14 cellular contexts compared by ENCODE assay signal in the genomic region with DNA sequence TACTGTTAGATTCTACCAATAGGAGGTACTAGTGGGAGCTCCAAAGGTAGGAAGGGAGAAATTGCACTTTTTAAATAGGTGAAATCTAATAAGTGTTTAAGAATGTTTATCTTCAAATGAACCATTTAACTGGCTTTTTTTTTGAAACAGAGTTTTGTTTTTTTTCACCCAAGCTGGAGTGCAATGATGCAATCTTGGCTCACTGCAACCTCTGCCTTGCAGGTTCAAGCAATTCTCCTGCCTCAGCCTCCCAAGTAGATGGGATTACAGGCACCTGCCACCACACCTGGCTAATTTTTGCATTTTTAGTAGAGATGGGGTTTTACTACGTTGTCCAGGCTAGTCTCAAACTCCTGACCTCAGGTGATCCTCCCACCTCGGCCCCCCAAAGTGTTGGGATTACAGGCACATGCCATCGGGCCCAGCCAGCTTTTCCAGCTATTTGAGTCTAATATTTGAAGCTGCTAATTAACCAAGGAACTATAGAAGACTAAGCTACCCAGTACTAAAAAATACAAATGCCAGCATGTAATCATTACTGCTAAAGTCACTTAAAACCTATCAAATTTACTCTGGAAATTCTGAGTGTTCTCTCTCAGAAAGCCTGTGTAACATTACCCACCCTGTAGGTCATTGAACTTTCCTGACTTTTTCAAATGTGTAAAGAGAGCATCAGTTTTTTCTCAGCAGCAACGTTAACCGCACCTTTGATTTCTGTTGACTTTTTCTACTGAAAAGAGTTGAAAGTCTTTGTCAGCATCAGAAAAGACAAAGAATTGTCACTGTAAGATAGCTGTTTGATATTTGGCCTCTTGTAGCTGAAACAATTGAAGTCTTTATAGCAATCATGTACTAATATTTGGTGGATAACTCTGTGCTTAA. TPM values are rescaled to one million over a fixed set of nuclear protein-coding genes. Genes with fewer than 3 reads are reported as not detected.
"Had no signal": no experiment of that assay in that cellular context is flagged by ENCODE, and none has a peak within 500 bp of the region (broad histone marks: within the 10 kb centered on the region; RNA-seq: fewer than 3 reads in every experiment).

No MANE protein-coding gene starts in this region.

- H3K9me3 Mint-ChIP-seq: activated CD4-positive, alpha-beta memory T cell treated with anti-CD3 and anti-CD28 coated beads for 36 hours; activated T-helper 1 cell treated with anti-CD3 and anti-CD28 coated beads, Interleukin-12 subunit alpha, Interleukin-12 subunit beta, Interleukin-2, Interleukin-4 antibody, amounts not matched to agents 30 ng/mL and 10 ng/mL and 1 ng/mL, durations not matched to agents 14 hours and 24 hours and 36 hours; brain; mesothelial cell of epicardium had no signal

- H3K27me3 Mint-ChIP-seq: activated CD4-positive, alpha-beta memory T cell treated with anti-CD3 and anti-CD28 coated beads for 36 hours; brain had no signal

- DNase-seq: activated CD4-positive, alpha-beta memory T cell treated with anti-CD3 and anti-CD28 coated beads for 36 hours; activated CD4-positive, alpha-beta T cell treated with anti-CD3 and anti-CD28 coated beads for 1 hour; central memory CD4-positive, alpha-beta T cell; colonic mucosa; left colon; pancreas; stimulated activated CD4-positive, alpha-beta T cell treated with anti-CD3 and anti-CD28 coated beads, Interleukin-12 subunit alpha, Interleukin-12 subunit beta, amount 100 ng/mL, for 4 hours; stimulated activated CD4-positive, alpha-beta T cell treated with anti-CD3 and anti-CD28 coated beads, Interleukin-2, amount 100 ng/mL, for 24 hours; T1000; tibial artery had no signal

- ATAC-seq: gastroesophageal sphincter, left colon, pancreas had no signal

- H3K27ac Mint-ChIP-seq: activated CD4-positive, alpha-beta memory T cell treated with anti-CD3 and anti-CD28 coated beads for 36 hours; activated T-helper 1 cell treated with anti-CD3 and anti-CD28 coated beads, Interleukin-12 subunit alpha, Interleukin-12 subunit beta, Interleukin-2, Interleukin-4 antibody, amounts not matched to agents 30 ng/mL and 10 ng/mL and 1 ng/mL, durations not matched to agents 14 hours and 24 hours and 36 hours; brain; mesothelial cell of epicardium had no signal

- H3K36me3 Mint-ChIP-seq: activated CD4-positive, alpha-beta memory T cell treated with anti-CD3 and anti-CD28 coated beads for 36 hours; brain; mesothelial cell of epicardium had no signal

- H3K4me3 Mint-ChIP-seq: activated CD4-positive, alpha-beta memory T cell treated with anti-CD3 and anti-CD28 coated beads for 36 hours; activated T-helper 1 cell treated with anti-CD3 and anti-CD28 coated beads, Interleukin-12 subunit alpha, Interleukin-12 subunit beta, Interleukin-2, Interleukin-4 antibody, amounts not matched to agents 30 ng/mL and 10 ng/mL and 1 ng/mL, durations not matched to agents 14 hours and 24 hours and 36 hours; brain; mesothelial cell of epicardium had no signal

RNA-seq across cellular contexts. Expression of a gene that starts 54.2 kb away (rescaled TPM):
- total RNA-seq: activated CD4-positive, alpha-beta memory T cell treated with anti-CD3 and anti-CD28 coated beads for 36 hours; activated T-helper 1 cell treated with anti-CD3 and anti-CD28 coated beads, Interleukin-12 subunit alpha, Interleukin-12 subunit beta, Interleukin-2, Interleukin-4 antibody, amounts not matched to agents 30 ng/mL and 10 ng/mL and 1 ng/mL, durations not matched to agents 14 hours and 24 hours and 36 hours had no signal
